19 cellular contexts compared by ENCODE assay signal in genomic region chr20:58366016-58366415, GRCh38. TPM values are rescaled to one million over a fixed set of nuclear protein-coding genes. Genes with fewer than 3 reads are reported as not detected.
DNase-seq lines count a peak whose midpoint lies in the region; ATAC-seq lines count a peak whose summit lies in the region.
"Had no signal": no experiment of that assay in that cellular context is flagged by ENCODE, and none has a peak within 500 bp of the region (broad histone marks: within the 10 kb centered on the region; RNA-seq: fewer than 3 reads in every experiment).

No MANE protein-coding gene starts in this region.

- H3K36me3 ChIP-seq in muscle layer of colon (ENCODE audit: insufficient read depth, low read length), result peaks cover 3% of the 10 kb centered on the region
- H3K36me3 ChIP-seq: right atrium auricular region had no signal

- H3K4me1 ChIP-seq in muscle layer of colon (ENCODE audit: insufficient read depth, low read length), result peaks cover 34% of the 10 kb centered on the region
- H3K4me1 ChIP-seq: A549 had no signal

- peaks cover 4% of the 10 kb centered on the region for H3K4me1 Mint-ChIP-seq in activated naive CD8-positive, alpha-beta T cell treated with anti-CD3 and anti-CD28 coated beads for 36 hours
- H3K4me1 Mint-ChIP-seq: naive thymus-derived CD4-positive, alpha-beta T cell had no signal

- no peaks in the 10 kb centered on the region for H3K9me3 ChIP-seq in muscle layer of colon (ENCODE audit: low read length)
- H3K9me3 ChIP-seq: A549, right atrium auricular region, tibial artery had no signal

- ATAC-seq in stimulated activated naive CD8-positive, alpha-beta T cell treated with anti-CD3 and anti-CD28 coated beads, Interleukin-15, Interleukin-2, amounts not matched to agents 100 U/mL and 50 U/mL, for 24 hours, result peak; percentile 90
- no peak for ATAC-seq in GM18498 (IDR thresholded peaks at IDR 0.05; ENCODE audit: unreplicated experiment)
- ATAC-seq: A549; naive thymus-derived CD4-positive, alpha-beta T cell had no signal

- H3K4me3 ChIP-seq in muscle layer of colon (ENCODE audit: low read depth in 1 of 2, low read length in 2 of 2), result no peak overlapping the region
- H3K4me3 ChIP-seq: A549, right atrium auricular region, tibial artery had no signal

- no peak overlapping the region for H3K4me3 Mint-ChIP-seq in activated naive CD8-positive, alpha-beta T cell treated with anti-CD3 and anti-CD28 coated beads for 36 hours
- H3K4me3 Mint-ChIP-seq: activated T-cell treated with anti-CD3 and anti-CD28 coated beads, Interleukin-2, amount 50 U/mL, for 4 hours; CD14-positive monocyte; naive thymus-derived CD4-positive, alpha-beta T cell had no signal

- H3K27me3 Mint-ChIP-seq in activated naive CD8-positive, alpha-beta T cell treated with anti-CD3 and anti-CD28 coated beads for 36 hours, result no peaks in the 10 kb centered on the region
- H3K27me3 Mint-ChIP-seq: naive thymus-derived CD4-positive, alpha-beta T cell had no signal

- DNase-seq in activated CD8-positive, alpha-beta memory T cell treated with anti-CD3 and anti-CD28 coated beads, Interleukin-2, amount 50 U/mL, for 4 hours, result peak; percentile 20
- DNase-seq in activated CD8-positive, alpha-beta memory T cell treated with anti-CD3 and anti-CD28 coated beads for 24 hours, result no peak
- peak; percentile 16 for DNase-seq in activated naive CD8-positive, alpha-beta T cell treated with anti-CD3 and anti-CD28 coated beads for 36 hours
- peak; percentile 65 for DNase-seq in stimulated activated naive CD8-positive, alpha-beta T cell treated with anti-CD3 and anti-CD28 coated beads, Interleukin-15, Interleukin-2, amounts not matched to agents 100 U/mL and 50 U/mL, for 24 hours
- no peak for DNase-seq in putamen (ENCODE audit: low spot score)
- no peak for DNase-seq in SW 1271 (lab: John Stamatoyannopoulos, UW)
- DNase-seq: activated T-cell treated with anti-CD3 and anti-CD28 coated beads, Interleukin-2, amount 50 U/mL, for 4 hours; aorta; DMS153; IMR-90; naive thymus-derived CD4-positive, alpha-beta T cell; NCI-H526 treated with DMSO at 0.1 percent for 48 hours; SIG-M5; tibial artery had no signal

- H3K9ac ChIP-seq in muscle layer of colon (ENCODE audit: low read length), result no peak overlapping the region

- H3K9me3 Mint-ChIP-seq in activated naive CD8-positive, alpha-beta T cell treated with anti-CD3 and anti-CD28 coated beads for 36 hours, result no peaks in the 10 kb centered on the region
- H3K9me3 Mint-ChIP-seq: activated T-cell treated with anti-CD3 and anti-CD28 coated beads, Interleukin-2, amount 50 U/mL, for 4 hours; CD14-positive monocyte; naive thymus-derived CD4-positive, alpha-beta T cell had no signal

- peak overlapping the region; percentile 21 for H3K27ac ChIP-seq in muscle layer of colon (ENCODE audit: low read depth, low read length)
- H3K27ac ChIP-seq: A549, right atrium auricular region, tibial artery had no signal

- H3K27ac Mint-ChIP-seq in activated naive CD8-positive, alpha-beta T cell treated with anti-CD3 and anti-CD28 coated beads for 36 hours, result peak overlapping the region; percentile 6
- H3K27ac Mint-ChIP-seq: CD14-positive monocyte had no signal

- H3K36me3 Mint-ChIP-seq in activated naive CD8-positive, alpha-beta T cell treated with anti-CD3 and anti-CD28 coated beads for 36 hours, result peaks cover 2% of the 10 kb centered on the region

- no peaks in the 10 kb centered on the region for H3K27me3 ChIP-seq in muscle layer of colon (ENCODE audit: control insufficient read depth in 1 of 2, insufficient read depth in 2 of 2, low read length in 2 of 2)
- H3K27me3 ChIP-seq: right atrium auricular region, tibial artery had no signal

RNA-seq across cellular contexts. Expression of gene VAPB, which starts 23.0 kb away (rescaled TPM):
- 10 to 100 TPM; 38.4 to 40.6 TPM for total RNA-seq in activated naive CD8-positive, alpha-beta T cell treated with anti-CD3 and anti-CD28 coated beads for 36 hours

RNA-seq across cellular contexts. Expression of gene RAB22A, which starts 56.5 kb away (rescaled TPM):
- 10 to 100 TPM; 12.8 to 13.9 TPM for total RNA-seq in activated naive CD8-positive, alpha-beta T cell treated with anti-CD3 and anti-CD28 coated beads for 36 hours

Comparison
In these comparisons a context has a peak if more than half of its experiments do, and no peak if none do; other contexts are left out.
1. DNase-seq: peak in activated CD8-positive, alpha-beta memory T cell treated with anti-CD3 and anti-CD28 coated beads, Interleukin-2, amount 50 U/mL, for 4 hours (single experiment), activated naive CD8-positive, alpha-beta T cell treated with anti-CD3 and anti-CD28 coated beads for 36 hours (single experiment) and stimulated activated naive CD8-positive, alpha-beta T cell treated with anti-CD3 and anti-CD28 coated beads, Interleukin-15, Interleukin-2, amounts not matched to agents 100 U/mL and 50 U/mL, for 24 hours (single experiment); none in activated CD8-positive, alpha-beta memory T cell treated with anti-CD3 and anti-CD28 coated beads for 24 hours (single experiment), putamen (single experiment) and SW 1271 (0 of 2).